Comparison of ENCODE assay signal across 18 cellular contexts in the genomic region with DNA sequence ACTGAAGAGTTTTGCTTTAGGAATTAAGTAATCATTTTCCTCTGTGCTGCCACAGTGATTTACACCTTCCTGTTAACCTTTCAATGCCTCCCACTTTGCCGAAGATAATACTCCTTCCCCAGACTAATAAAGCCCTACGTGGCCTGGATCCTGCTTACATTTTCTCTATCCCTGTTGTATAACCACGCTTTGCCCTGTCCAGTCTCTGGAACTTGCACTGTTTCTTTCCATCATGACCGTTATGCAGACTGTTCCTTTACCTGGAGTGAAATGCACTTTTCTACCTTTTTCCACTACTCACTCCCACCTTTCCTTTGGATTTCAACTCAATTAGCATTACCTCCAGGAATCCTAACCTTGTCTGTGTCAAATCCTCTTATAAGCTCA.
"Had no signal": no experiment of that assay in that cellular context is flagged by ENCODE, and none has a peak within 500 bp of the region (broad histone marks: within the 10 kb centered on the region; RNA-seq: fewer than 3 reads in every experiment).

No MANE protein-coding gene starts in this region.

- H3K4me1 ChIP-seq: upper lobe of right lung had no signal

- H3K4me3 ChIP-seq: cardiac muscle cell, esophagus muscularis mucosa, gastroesophageal sphincter, pancreas, skin epidermis, upper lobe of right lung had no signal

- ATAC-seq: effector memory CD8-positive, alpha-beta T cell; gastroesophageal sphincter; left cardiac atrium; natural killer cell treated with Interleukin-12 subunit alpha and Interleukin-12 subunit beta and Interleukin-15 and Interleukin-18, amount 100 ng/mL, for 72 hours; sciatic nerve had no signal

- H3K27me3 ChIP-seq: cardiac muscle cell, esophagus muscularis mucosa, gastroesophageal sphincter, pancreas, upper lobe of right lung had no signal

- H3K9me3 ChIP-seq: esophagus muscularis mucosa, gastroesophageal sphincter, pancreas, upper lobe of right lung had no signal

- H3K36me3 ChIP-seq: cardiac muscle cell, esophagus muscularis mucosa, gastroesophageal sphincter, pancreas, upper lobe of right lung had no signal

- DNase-seq: effector memory CD8-positive, alpha-beta T cell; foreskin fibroblast; kidney; left cardiac atrium; occipital lobe; pancreas; retina; stimulated activated CD4-positive, alpha-beta T cell treated with anti-CD3 and anti-CD28 coated beads, Interleukin-2, amount 100 ng/mL, for 24 hours; stimulated activated CD4-positive, alpha-beta T cell treated with anti-CD3 and anti-CD28 coated beads, Interleukin-4, amount 100 ng/mL, for 4 hours; stimulated activated naive CD4-positive, alpha-beta T cell; upper lobe of right lung had no signal

- H3K27ac ChIP-seq: cardiac muscle cell, epithelial cell of prostate, esophagus muscularis mucosa, pancreas, upper lobe of right lung had no signal
